In the genomic region with DNA sequence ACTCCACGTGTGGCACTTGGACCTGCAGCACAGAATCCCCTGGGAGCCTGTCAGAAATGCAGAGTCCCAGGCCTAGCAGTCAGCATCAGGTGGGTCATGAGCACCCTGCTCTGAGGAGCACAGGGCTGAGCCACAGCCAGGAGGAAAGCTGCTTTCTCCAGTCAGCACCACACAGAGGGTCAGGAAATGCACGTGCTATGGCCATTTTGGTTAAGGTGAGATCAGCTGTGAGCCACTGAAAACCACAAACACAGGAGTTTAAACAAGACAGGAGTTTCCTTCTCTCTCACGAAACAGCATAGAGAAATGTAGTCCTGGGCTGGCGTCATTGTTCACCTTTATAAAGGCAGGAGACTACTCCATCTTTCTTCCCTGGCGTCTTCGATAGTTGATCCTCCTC, we compare ENCODE assay signal across 1 cellular context.
TF ChIP-seq lines count a peak whose summit lies in the region.

No MANE protein-coding gene starts in this region.

TF ChIP-seq in GM12878, 131 proteins besides CTCF, POLR2A, EP300 and RAD21 (continued from another document):
- TF ChIP-seq SKIL (IDR thresholded peaks at IDR 0.05; ENCODE audit: low read depth, poor library complexity, severe bottlenecking) (no peak), CBX5 (IDR thresholded peaks at IDR 0.05; ENCODE audit: low read depth) (no peak), SMARCA5 (IDR thresholded peaks at IDR 0.05) (no peak), RUNX3 (IDR thresholded peaks at IDR 0.05; ENCODE audit: low read length) (peak; percentile 75), REST (IDR thresholded peaks at IDR 0.05; ENCODE audit: low read depth, low read length) (no peak), NFXL1 (IDR thresholded peaks at IDR 0.05; ENCODE audit: borderline replicate concordance) (no peak), ASH2L (IDR thresholded peaks at IDR 0.05; ENCODE audit: borderline replicate concordance, low read depth) (no peak), BHLHE40 (IDR thresholded peaks at IDR 0.05; ENCODE audit: borderline replicate concordance in 1 of 2, low read depth in 2 of 2, low read length in 1 of 2) (peak; percentile 52 to 84; a peak in 3 of 4 replicates), SUPT20H (IDR thresholded peaks at IDR 0.05; ENCODE audit: borderline replicate concordance, control insufficient read depth, low read depth, low read length) (no peak), GATAD2B (conservative IDR thresholded peaks at IDR 0.05; ENCODE audit: low read depth) (no peak), IRF3 (IDR thresholded peaks at IDR 0.05) (no peak), MLLT1 (IDR thresholded peaks at IDR 0.05) (no peak), NFYA (IDR thresholded peaks at IDR 0.05; ENCODE audit: borderline replicate concordance, low read depth, low read length) (no peak)
- TF ChIP-seq, protein P1, sequence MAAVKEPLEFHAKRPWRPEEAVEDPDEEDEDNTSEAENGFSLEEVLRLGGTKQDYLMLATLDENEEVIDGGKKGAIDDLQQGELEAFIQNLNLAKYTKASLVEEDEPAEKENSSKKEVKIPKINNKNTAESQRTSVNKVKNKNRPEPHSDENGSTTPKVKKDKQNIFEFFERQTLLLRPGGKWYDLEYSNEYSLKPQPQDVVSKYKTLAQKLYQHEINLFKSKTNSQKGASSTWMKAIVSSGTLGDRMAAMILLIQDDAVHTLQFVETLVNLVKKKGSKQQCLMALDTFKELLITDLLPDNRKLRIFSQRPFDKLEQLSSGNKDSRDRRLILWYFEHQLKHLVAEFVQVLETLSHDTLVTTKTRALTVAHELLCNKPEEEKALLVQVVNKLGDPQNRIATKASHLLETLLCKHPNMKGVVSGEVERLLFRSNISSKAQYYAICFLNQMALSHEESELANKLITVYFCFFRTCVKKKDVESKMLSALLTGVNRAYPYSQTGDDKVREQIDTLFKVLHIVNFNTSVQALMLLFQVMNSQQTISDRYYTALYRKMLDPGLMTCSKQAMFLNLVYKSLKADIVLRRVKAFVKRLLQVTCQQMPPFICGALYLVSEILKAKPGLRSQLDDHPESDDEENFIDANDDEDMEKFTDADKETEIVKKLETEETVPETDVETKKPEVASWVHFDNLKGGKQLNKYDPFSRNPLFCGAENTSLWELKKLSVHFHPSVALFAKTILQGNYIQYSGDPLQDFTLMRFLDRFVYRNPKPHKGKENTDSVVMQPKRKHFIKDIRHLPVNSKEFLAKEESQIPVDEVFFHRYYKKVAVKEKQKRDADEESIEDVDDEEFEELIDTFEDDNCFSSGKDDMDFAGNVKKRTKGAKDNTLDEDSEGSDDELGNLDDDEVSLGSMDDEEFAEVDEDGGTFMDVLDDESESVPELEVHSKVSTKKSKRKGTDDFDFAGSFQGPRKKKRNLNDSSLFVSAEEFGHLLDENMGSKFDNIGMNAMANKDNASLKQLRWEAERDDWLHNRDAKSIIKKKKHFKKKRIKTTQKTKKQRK (IDR thresholded peaks at IDR 0.05; ENCODE audit: low read depth, low read length): no peak
- TF ChIP-seq, protein P2, sequence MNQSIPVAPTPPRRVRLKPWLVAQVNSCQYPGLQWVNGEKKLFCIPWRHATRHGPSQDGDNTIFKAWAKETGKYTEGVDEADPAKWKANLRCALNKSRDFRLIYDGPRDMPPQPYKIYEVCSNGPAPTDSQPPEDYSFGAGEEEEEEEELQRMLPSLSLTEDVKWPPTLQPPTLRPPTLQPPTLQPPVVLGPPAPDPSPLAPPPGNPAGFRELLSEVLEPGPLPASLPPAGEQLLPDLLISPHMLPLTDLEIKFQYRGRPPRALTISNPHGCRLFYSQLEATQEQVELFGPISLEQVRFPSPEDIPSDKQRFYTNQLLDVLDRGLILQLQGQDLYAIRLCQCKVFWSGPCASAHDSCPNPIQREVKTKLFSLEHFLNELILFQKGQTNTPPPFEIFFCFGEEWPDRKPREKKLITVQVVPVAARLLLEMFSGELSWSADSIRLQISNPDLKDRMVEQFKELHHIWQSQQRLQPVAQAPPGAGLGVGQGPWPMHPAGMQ (IDR thresholded peaks at IDR 0.05; ENCODE audit: borderline replicate concordance): no peak
